In genomic region chr7:22663319-22663718, GRCh38 we compare ENCODE assay signal across 1 cellular context.
A peak's percentile ranks its signal among the peaks of the same experiment; 100 is the strongest.
TF ChIP-seq lines count a peak whose summit lies in the region.

No MANE protein-coding gene starts in this region.

TF ChIP-seq in IMR-90, 13 proteins besides CTCF, POLR2A, EP300 and RAD21:
- TF ChIP-seq ELK1 (IDR thresholded peaks at IDR 0.05; ENCODE audit: borderline replicate concordance, low read depth, low read length): no peak
- TF ChIP-seq FOS (IDR thresholded peaks at IDR 0.05; ENCODE audit: low read depth, low read length): peak; percentile 51
- TF ChIP-seq MXI1 (IDR thresholded peaks at IDR 0.05; ENCODE audit: borderline replicate concordance, low read depth, low read length): no peak
- peak; percentile 93 for TF ChIP-seq CEBPB (IDR thresholded peaks at IDR 0.05; ENCODE audit: low read depth, low read length)
- TF ChIP-seq MAZ (IDR thresholded peaks at IDR 0.05; ENCODE audit: borderline replicate concordance, low read depth, low read length): no peak
- no peak for TF ChIP-seq RCOR1 (IDR thresholded peaks at IDR 0.05; ENCODE audit: insufficient replicate concordance, low read length)
- no peak for TF ChIP-seq RFX5 (IDR thresholded peaks at IDR 0.05; ENCODE audit: low read depth, low read length)
- peak; percentile 85 for TF ChIP-seq MAFK (IDR thresholded peaks at IDR 0.05; ENCODE audit: low read depth, low read length)
- TF ChIP-seq, protein P1, sequence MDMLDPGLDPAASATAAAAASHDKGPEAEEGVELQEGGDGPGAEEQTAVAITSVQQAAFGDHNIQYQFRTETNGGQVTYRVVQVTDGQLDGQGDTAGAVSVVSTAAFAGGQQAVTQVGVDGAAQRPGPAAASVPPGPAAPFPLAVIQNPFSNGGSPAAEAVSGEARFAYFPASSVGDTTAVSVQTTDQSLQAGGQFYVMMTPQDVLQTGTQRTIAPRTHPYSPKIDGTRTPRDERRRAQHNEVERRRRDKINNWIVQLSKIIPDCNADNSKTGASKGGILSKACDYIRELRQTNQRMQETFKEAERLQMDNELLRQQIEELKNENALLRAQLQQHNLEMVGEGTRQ (IDR thresholded peaks at IDR 0.05; ENCODE audit: low read depth, low read length): no peak
